ENCODE assay signal across 1 cellular context in genomic region chr15:39327005-39327725, GRCh38.
TF ChIP-seq lines count a peak whose summit lies in the region.

No MANE protein-coding gene starts in this region.

TF ChIP-seq in IMR-90, 13 proteins besides CTCF, POLR2A, EP300 and RAD21 (continued from another document):
- no peak for TF ChIP-seq BHLHE40 (IDR thresholded peaks at IDR 0.05; ENCODE audit: low read depth, low read length)
- no peak for TF ChIP-seq MAZ (IDR thresholded peaks at IDR 0.05; ENCODE audit: borderline replicate concordance, low read depth, low read length)
- TF ChIP-seq FOS (IDR thresholded peaks at IDR 0.05; ENCODE audit: low read depth, low read length) = no peak
- TF ChIP-seq SMC3 (IDR thresholded peaks at IDR 0.05; ENCODE audit: low read depth, low read length) = no peak
- TF ChIP-seq RCOR1 (IDR thresholded peaks at IDR 0.05; ENCODE audit: insufficient replicate concordance, low read length) = no peak
- TF ChIP-seq RFX5 (IDR thresholded peaks at IDR 0.05; ENCODE audit: low read depth, low read length) = no peak
